ENCODE assay signal across 32 cellular contexts in genomic region chrY:12230921-12231320, GRCh38.
"Had no signal": no experiment of that assay in that cellular context is flagged by ENCODE, and none has a peak within 500 bp of the region (broad histone marks: within the 10 kb centered on the region; RNA-seq: fewer than 3 reads in every experiment).

No MANE protein-coding gene starts in this region.

- H3K36me3 ChIP-seq: Peyer's patch had no signal

- H3K4me3 ChIP-seq: K562, Peyer's patch had no signal

- H3K27me3 ChIP-seq: Peyer's patch had no signal

- FAIRE-seq: K562, TTC549 had no signal

- H3K4me1 ChIP-seq: Peyer's patch had no signal

- DNase-seq: activated B cell treated with CpG ODN at 0.5 μM for 24 hours; activated CD4-positive, alpha-beta memory T cell treated with anti-CD3 and anti-CD28 coated beads for 36 hours; activated CD4-positive, alpha-beta T cell treated with anti-CD3 and anti-CD28 coated beads for 4 hours; activated CD4-positive, alpha-beta T cell treated with anti-CD3 and anti-CD28 coated beads, Interleukin-2, amount 50 U/mL, for 1 hour; activated CD4-positive, CD25-positive, alpha-beta regulatory T cell treated with anti-CD3 and anti-CD28 coated beads, Interleukin-2, amount 50 U/mL, for 72 hours; activated CD8-positive, alpha-beta memory T cell treated with anti-CD3 and anti-CD28 coated beads, Interleukin-2, amount 50 U/mL, for 4 hours; activated naive CD4-positive, alpha-beta T cell treated with anti-CD3 and anti-CD28 coated beads, Interleukin-2, amount 10 ng/mL, durations not matched to agents 7 days and 5 days; activated naive CD8-positive, alpha-beta T cell treated with anti-CD3 and anti-CD28 coated beads, Interleukin-2, amount 50 U/mL, for 24 hours; activated T-cell treated with anti-CD3 and anti-CD28 coated beads for 4 hours; activated T-cell treated with anti-CD3 and anti-CD28 coated beads, Interleukin-2, amount 50 U/mL, for 4 hours; anterior cingulate cortex; central memory CD4-positive, alpha-beta T cell; NCI-H1092 treated with DMSO at 0.1 percent for 48 hours; NCI-H1417; NCI-H146; NCI-H187; NCI-H2029 treated with DMSO at 0.1 percent for 48 hours; NCI-H2107; NCI-H2171; NCI-H510A; NCI-H526; NCI-H748 treated with DMSO at 0.1 percent for 48 hours; NK-92 treated with Interleukin-12 subunit alpha and Interleukin-12 subunit beta, amount 100 ng/mL, for 24 hours; PC-3; Peyer's patch; RPMI8226; SIG-M5; T1000 had no signal

- ATAC-seq: activated naive CD8-positive, alpha-beta T cell treated with anti-CD3 and anti-CD28 coated beads, Interleukin-2, amount 50 U/mL, for 24 hours; activated T-cell treated with anti-CD3 and anti-CD28 coated beads, Interleukin-2, amount 50 U/mL, for 4 hours; K562; PC-3; Right ventricle myocardium inferior; SK-N-SH treated with all-trans-retinoic acid at 6 μM for 48 hours had no signal

- H3K9me3 ChIP-seq: Peyer's patch had no signal
